In genomic region chr19:3923096-3923758, GRCh38 we compare ENCODE assay signal across 2 cellular contexts.
TF ChIP-seq lines count a peak whose summit lies in the region.

No MANE protein-coding gene starts in this region.

TF ChIP-seq in IMR-90, 13 proteins besides CTCF, POLR2A, EP300 and RAD21:
- TF ChIP-seq MAZ (IDR thresholded peaks at IDR 0.05; ENCODE audit: borderline replicate concordance, low read depth, low read length): no peak
- TF ChIP-seq SMC3 (IDR thresholded peaks at IDR 0.05; ENCODE audit: low read depth, low read length): no peak
- TF ChIP-seq ELK1 (IDR thresholded peaks at IDR 0.05; ENCODE audit: borderline replicate concordance, low read depth, low read length): no peak
- no peak for TF ChIP-seq CEBPB (IDR thresholded peaks at IDR 0.05; ENCODE audit: low read depth, low read length)
- no peak for TF ChIP-seq RFX5 (IDR thresholded peaks at IDR 0.05; ENCODE audit: low read depth, low read length)
- TF ChIP-seq RCOR1 (IDR thresholded peaks at IDR 0.05; ENCODE audit: insufficient replicate concordance, low read length): no peak
- TF ChIP-seq FOS (IDR thresholded peaks at IDR 0.05; ENCODE audit: low read depth, low read length): no peak
- no peak for TF ChIP-seq MXI1 (IDR thresholded peaks at IDR 0.05; ENCODE audit: borderline replicate concordance, low read depth, low read length)
- no peak for TF ChIP-seq CHD1 (IDR thresholded peaks at IDR 0.05; ENCODE audit: low read depth, low read length)
- no peak for TF ChIP-seq BHLHE40 (IDR thresholded peaks at IDR 0.05; ENCODE audit: low read depth, low read length)
- TF ChIP-seq USF2 (IDR thresholded peaks at IDR 0.05; ENCODE audit: low read depth, low read length): no peak
- TF ChIP-seq NFE2L2 (IDR thresholded peaks at IDR 0.05; ENCODE audit: low read depth, low read length): no peak
- TF ChIP-seq MAFK (IDR thresholded peaks at IDR 0.05; ENCODE audit: low read depth, low read length): no peak

TF ChIP-seq in H1, 55 proteins besides CTCF, POLR2A, EP300 and RAD21:
- TF ChIP-seq E2F6 (IDR thresholded peaks at IDR 0.05) (no peak), POLR2AphosphoS5 (IDR thresholded peaks at IDR 0.05; ENCODE audit: low read depth, low read length) (no peak; the same call in 1 of the 2 replicates), RXRA (IDR thresholded peaks at IDR 0.05; ENCODE audit: insufficient read depth, low read depth, low read length) (no peak), BRCA1 (IDR thresholded peaks at IDR 0.05; ENCODE audit: low read depth, low read length) (no peak)
